ENCODE assay signal across 1 cellular context in genomic region chr19:33399081-33399744, GRCh38.
TF ChIP-seq lines count a peak whose summit lies in the region.

No MANE protein-coding gene starts in this region.

TF ChIP-seq in HepG2, 621 proteins besides CTCF, POLR2A, EP300 and RAD21 (continued from another document):
- TF ChIP-seq AGO2 (optimal IDR thresholded peaks at IDR 0.05; ENCODE audit: low read depth, low read length) = peak; percentile 35
- TF ChIP-seq CEBPB (IDR thresholded peaks at IDR 0.05; ENCODE audit: borderline replicate concordance, low read depth, low read length) = no peak
